ENCODE assay signal across 28 cellular contexts in genomic region chr4:7635971-7636508, GRCh38.
"Had no signal": no experiment of that assay in that cellular context is flagged by ENCODE, and none has a peak within 500 bp of the region (broad histone marks: within the 10 kb centered on the region; RNA-seq: fewer than 3 reads in every experiment).

No MANE protein-coding gene starts in this region.

- DNase-seq: heart right ventricle; islet precursor cell; left ventricle myocardium inferior; mesendoderm; naive B cell; occipital lobe; ovary; sigmoid colon; small intestine; stimulated activated CD4-positive, alpha-beta T cell treated with anti-CD3 and anti-CD28 coated beads, Interleukin-1b, Interleukin-23, amount 100 ng/mL, for 48 hours; stimulated activated CD4-positive, alpha-beta T cell treated with anti-CD3 and anti-CD28 coated beads, Interleukin-2, amount 100 ng/mL, for 48 hours; stimulated activated CD4-positive, alpha-beta T cell treated with anti-CD3 and anti-CD28 coated beads, Interleukin-4, amount 100 ng/mL, for 4 hours; stimulated activated CD8-positive, alpha-beta memory T cell treated with anti-CD3 and anti-CD28 coated beads, Interleukin-4, amount 100 ng/mL, for 48 hours; stimulated activated naive CD4-positive, alpha-beta T cell treated with Interleukin-2 at 50 U/mL for 16 hours; stimulated activated naive CD8-positive, alpha-beta T cell treated with anti-CD3 and anti-CD28 coated beads, Interleukin-15, amount 100 ng/mL, for 72 hours; substantia nigra; uterus had no signal

- H3K27me3 ChIP-seq: ovary, right atrium auricular region, tibial nerve, uterus had no signal

- H3K36me3 ChIP-seq: heart right ventricle, left ventricle myocardium inferior, neutrophil, ovary, right atrium auricular region, sigmoid colon, uterus had no signal

- H3K36me3 Mint-ChIP-seq: mesothelial cell of epicardium; naive B cell; stimulated activated memory B cell treated with anti-CD40 and anti-IgM and Interleukin-4, amounts not matched to agents 10 μg/mL and 1 μg/mL and 100 μg/mL, for 72 hours; type B pancreatic cell had no signal

- H3K79me2 ChIP-seq: hepatocyte had no signal

- H3K4me3 ChIP-seq: heart right ventricle, hepatocyte, left ventricle myocardium inferior, lung, ovary, right atrium auricular region, sigmoid colon, tibial nerve, uterus had no signal

- H2AFZ ChIP-seq: hepatocyte had no signal

- H3K4me1 Mint-ChIP-seq: naive B cell; stimulated activated memory B cell treated with anti-CD40 and anti-IgM and Interleukin-4, amounts not matched to agents 10 μg/mL and 1 μg/mL and 100 μg/mL, for 72 hours; stimulated activated naive CD8-positive, alpha-beta T cell treated with anti-CD3 and anti-CD28 coated beads, Interleukin-15, amount 100 ng/mL, for 72 hours had no signal

- H3K9me3 Mint-ChIP-seq: mesothelial cell of epicardium; nephron; stimulated activated memory B cell treated with anti-CD40 and anti-IgM and Interleukin-4, amounts not matched to agents 10 μg/mL and 1 μg/mL and 100 μg/mL, for 72 hours; stimulated activated naive CD8-positive, alpha-beta T cell treated with anti-CD3 and anti-CD28 coated beads, Interleukin-15, amount 100 ng/mL, for 72 hours; type B pancreatic cell had no signal

- H3K4me2 ChIP-seq: hepatocyte had no signal

- H3K9me3 ChIP-seq: heart right ventricle, left ventricle myocardium inferior, neutrophil, ovary, right atrium auricular region, sigmoid colon, tibial nerve, uterus had no signal

- FAIRE-seq: small intestine had no signal

- ATAC-seq: heart right ventricle; stimulated activated memory B cell treated with anti-CD40 and anti-IgM and Interleukin-4, amounts not matched to agents 10 μg/mL and 1 μg/mL and 100 μg/mL, for 72 hours; stimulated activated naive CD8-positive, alpha-beta T cell treated with anti-CD3 and anti-CD28 coated beads, Interleukin-15, amount 100 ng/mL, for 72 hours had no signal

- H3K27ac Mint-ChIP-seq: mesothelial cell of epicardium; naive B cell; nephron; progenitor cell of endocrine pancreas; stimulated activated memory B cell treated with anti-CD40 and anti-IgM and Interleukin-4, amounts not matched to agents 10 μg/mL and 1 μg/mL and 100 μg/mL, for 72 hours; stimulated activated naive CD8-positive, alpha-beta T cell treated with anti-CD3 and anti-CD28 coated beads, Interleukin-15, amount 100 ng/mL, for 72 hours had no signal

- H3K27ac ChIP-seq: heart right ventricle, hepatocyte, left ventricle myocardium inferior, neutrophil, ovary, right atrium auricular region, sigmoid colon, tibial nerve, uterus had no signal

- H3K4me3 Mint-ChIP-seq: mesothelial cell of epicardium; naive B cell; nephron; neural crest cell; stimulated activated memory B cell treated with anti-CD40 and anti-IgM and Interleukin-4, amounts not matched to agents 10 μg/mL and 1 μg/mL and 100 μg/mL, for 72 hours; stimulated activated naive CD8-positive, alpha-beta T cell treated with anti-CD3 and anti-CD28 coated beads, Interleukin-15, amount 100 ng/mL, for 72 hours; type B pancreatic cell had no signal
